ENCODE assay signal across 1 cellular context in genomic region chr10:44977287-44978212, GRCh38.
TF ChIP-seq lines count a peak whose summit lies in the region.

No MANE protein-coding gene starts in this region.

TF ChIP-seq in HepG2, 621 proteins besides CTCF, POLR2A, EP300 and RAD21 (continued from another document and continues in another):
- TF ChIP-seq TFE3 (CRISPR knock-in tag; IDR thresholded peaks at IDR 0.05): 0 out of 2 replicates have a peak, but pooled peaks have one; percentile 35
- TF ChIP-seq ZNF576 (CRISPR knock-in tag; IDR thresholded peaks at IDR 0.05): no peak
- no peak for TF ChIP-seq FIP1L1 (IDR thresholded peaks at IDR 0.05; ENCODE audit: borderline replicate concordance, insufficient read depth, low read depth, low read length)
- TF ChIP-seq ZNF136 (CRISPR knock-in tag; IDR thresholded peaks at IDR 0.05; ENCODE audit: low read depth): no peak
- 0 out of 2 replicates have a peak, but pooled peaks have one; percentile 35 for TF ChIP-seq HOXA5 (CRISPR knock-in tag; IDR thresholded peaks at IDR 0.05)
- no peak for TF ChIP-seq ZNF317 (CRISPR knock-in tag; IDR thresholded peaks at IDR 0.05)
- TF ChIP-seq EEA1 (CRISPR knock-in tag; IDR thresholded peaks at IDR 0.05; ENCODE audit: borderline replicate concordance): no peak
- TF ChIP-seq MYC (CRISPR knock-in tag; IDR thresholded peaks at IDR 0.05; ENCODE audit: borderline replicate concordance): 0 out of 2 replicates have a peak, but pooled peaks have one; percentile 24
- TF ChIP-seq IKZF5 (CRISPR knock-in tag; IDR thresholded peaks at IDR 0.05): no peak
- no peak for TF ChIP-seq PCBP2 (optimal IDR thresholded peaks at IDR 0.05; ENCODE audit: low read depth, low read length, poor library complexity, severe bottlenecking)
- peak; percentile 10 for TF ChIP-seq ZNF329 (CRISPR knock-in tag; IDR thresholded peaks at IDR 0.05; ENCODE audit: low read depth)
- no peak for TF ChIP-seq ZNF777 (CRISPR knock-in tag; IDR thresholded peaks at IDR 0.05)
- no peak for TF ChIP-seq ZBTB39 (CRISPR knock-in tag; IDR thresholded peaks at IDR 0.05)
- TF ChIP-seq PLSCR1 (CRISPR knock-in tag; IDR thresholded peaks at IDR 0.05; ENCODE audit: borderline replicate concordance): no peak
- TF ChIP-seq LCORL (IDR thresholded peaks at IDR 0.05): no peak
- no peak for TF ChIP-seq LCORL (CRISPR knock-in tag; IDR thresholded peaks at IDR 0.05)
- peak; percentile 83 for TF ChIP-seq POGK (CRISPR knock-in tag; conservative IDR thresholded peaks at IDR 0.05)
- no peak for TF ChIP-seq SNAI1 (CRISPR knock-in tag; IDR thresholded peaks at IDR 0.05; ENCODE audit: borderline replicate concordance)
- no peak for TF ChIP-seq NFE2 (CRISPR knock-in tag; IDR thresholded peaks at IDR 0.05)
- TF ChIP-seq HNRNPLL (IDR thresholded peaks at IDR 0.05; ENCODE audit: low read depth, low read length, poor library complexity, severe bottlenecking): peak; percentile 19
- TF ChIP-seq MXD1 (CRISPR knock-in tag; IDR thresholded peaks at IDR 0.05): no peak
- no peak for TF ChIP-seq NONO (IDR thresholded peaks at IDR 0.05)
- peak; percentile 54; the same call in 1 of the 2 replicates for TF ChIP-seq NONO (CRISPR knock-in tag; conservative IDR thresholded peaks at IDR 0.05)
- no peak for TF ChIP-seq ZFP1 (CRISPR knock-in tag; IDR thresholded peaks at IDR 0.05)
- TF ChIP-seq CREB1 (IDR thresholded peaks at IDR 0.05): no peak
- TF ChIP-seq CREB1 (CRISPR knock-in tag; IDR thresholded peaks at IDR 0.05): no peak
- TF ChIP-seq ZNF263 (CRISPR knock-in tag; IDR thresholded peaks at IDR 0.05): 0 out of 2 replicates have a peak, but pooled peaks have one; percentile 8
- TF ChIP-seq GPN1 (CRISPR knock-in tag; IDR thresholded peaks at IDR 0.05; ENCODE audit: borderline replicate concordance): no peak
- TF ChIP-seq ZFP91 (CRISPR knock-in tag; IDR thresholded peaks at IDR 0.05; ENCODE audit: borderline replicate concordance): peak; percentile 46; the same call in 1 of the 2 replicates
- no peak for TF ChIP-seq MTERF4 (CRISPR knock-in tag; IDR thresholded peaks at IDR 0.05)
- TF ChIP-seq ZNF609 (CRISPR knock-in tag; IDR thresholded peaks at IDR 0.05; ENCODE audit: borderline replicate concordance): no peak; the same call in none of the 2 replicates
- no peak for TF ChIP-seq SCMH1 (CRISPR knock-in tag; IDR thresholded peaks at IDR 0.05; ENCODE audit: borderline replicate concordance)
- 0 out of 2 replicates have a peak, but pooled peaks have one; percentile 52 for TF ChIP-seq ZNF564 (CRISPR knock-in tag; IDR thresholded peaks at IDR 0.05)
- TF ChIP-seq HOXD1 (CRISPR knock-in tag; IDR thresholded peaks at IDR 0.05): no peak
- TF ChIP-seq HNRNPL (IDR thresholded peaks at IDR 0.05; ENCODE audit: low read depth, low read length): peak; percentile 94
- peak; percentile 35 for TF ChIP-seq PHF8 (CRISPR knock-in tag; IDR thresholded peaks at IDR 0.05)
- TF ChIP-seq MIXL1 (CRISPR knock-in tag; IDR thresholded peaks at IDR 0.05): 0 out of 2 replicates have a peak, but pooled peaks have one; percentile 5
- no peak for TF ChIP-seq TOE1 (CRISPR knock-in tag; IDR thresholded peaks at IDR 0.05)
- TF ChIP-seq GATAD1 (CRISPR knock-in tag; IDR thresholded peaks at IDR 0.05): peak; percentile 30; the same call in 1 of the 2 replicates
- no peak for TF ChIP-seq SMAD9 (CRISPR knock-in tag; IDR thresholded peaks at IDR 0.05)
- no peak for TF ChIP-seq NR2F1 (CRISPR knock-in tag; IDR thresholded peaks at IDR 0.05)
- TF ChIP-seq ZNF501 (CRISPR knock-in tag; IDR thresholded peaks at IDR 0.05): peak; percentile 40; the same call in 1 of the 2 replicates
